In genomic region chr10:117609095-117609821, GRCh38 we compare ENCODE assay signal across 10 cellular contexts.
DNase-seq lines count a peak whose midpoint lies in the region; ATAC-seq and TF ChIP-seq lines count a peak whose summit lies in the region.
"Had no signal": no experiment of that assay in that cellular context is flagged by ENCODE, and none has a peak within 500 bp of the region (broad histone marks: within the 10 kb centered on the region; RNA-seq: fewer than 3 reads in every experiment).

No MANE protein-coding gene starts in this region.

- H3K9me3 ChIP-seq in body of pancreas = no peaks in the 10 kb centered on the region

- H3K27ac Mint-ChIP-seq in type B pancreatic cell = peak overlapping the region; percentile 73
- no peak overlapping the region for H3K27ac Mint-ChIP-seq in activated CD4-positive, alpha-beta T cell treated with anti-CD3 and anti-CD28 coated beads for 36 hours
- no peak overlapping the region for H3K27ac Mint-ChIP-seq in stimulated activated naive CD8-positive, alpha-beta T cell treated with anti-CD3 and anti-CD28 coated beads, Interleukin-15, amount 100 ng/mL, for 72 hours

- peak; percentile 89 for ATAC-seq in body of pancreas
- no peak for ATAC-seq in activated CD4-positive, alpha-beta T cell treated with anti-CD3 and anti-CD28 coated beads for 36 hours
- ATAC-seq in stimulated activated naive CD8-positive, alpha-beta T cell treated with anti-CD3 and anti-CD28 coated beads, Interleukin-15, amount 100 ng/mL, for 72 hours = no peak

- H3K4me3 Mint-ChIP-seq in type B pancreatic cell = peak overlapping the region; percentile 72
- H3K4me3 Mint-ChIP-seq in activated CD4-positive, alpha-beta T cell treated with anti-CD3 and anti-CD28 coated beads for 36 hours = no peak overlapping the region
- H3K4me3 Mint-ChIP-seq in stimulated activated naive CD8-positive, alpha-beta T cell treated with anti-CD3 and anti-CD28 coated beads, Interleukin-15, amount 100 ng/mL, for 72 hours = no peak overlapping the region

- H3K27ac ChIP-seq in body of pancreas = peak overlapping the region in 2 of 4 donors; percentile 13 to 52
- peak overlapping the region; percentile 30 for H3K27ac ChIP-seq in layer of hippocampus (ENCODE audit: low read depth, low read length)

- no peaks in the 10 kb centered on the region for H3K36me3 ChIP-seq in body of pancreas (replicated peaks in 1 of 2; ENCODE audit: insufficient read depth in 1 of 2, low read depth in 2 of 2)

- peak; percentile 3 for DNase-seq in NCI-H2029 treated with DMSO at 0.1 percent for 48 hours (lab: John Stamatoyannopoulos, UW)
- DNase-seq in NCI-H2029 (lab: John Stamatoyannopoulos, UW) = no peak
- peak; percentile 65 to 92 (median 78) for DNase-seq in body of pancreas
- no peak for DNase-seq in type B pancreatic cell (ENCODE audit: extremely low spot score, unreplicated experiment)
- no peak for DNase-seq in activated CD4-positive, alpha-beta T cell treated with anti-CD3 and anti-CD28 coated beads for 36 hours
- no peak for DNase-seq in stimulated activated naive CD8-positive, alpha-beta T cell treated with anti-CD3 and anti-CD28 coated beads, Interleukin-15, amount 100 ng/mL, for 72 hours
- no peak for DNase-seq in superior temporal gyrus (ENCODE audit: extremely low spot score)
- DNase-seq: activated gamma-delta T cell treated with Interleukin-2 at 50 U/mL for 16 hours; stimulated activated CD4-positive, alpha-beta T cell treated with anti-CD3 and anti-CD28 coated beads, Interleukin-2, amount 100 ng/mL, for 24 hours had no signal

- peaks cover 19% of the 10 kb centered on the region for H3K4me1 Mint-ChIP-seq in type B pancreatic cell (ENCODE audit: unreplicated experiment)
- no peaks in the 10 kb centered on the region for H3K4me1 Mint-ChIP-seq in activated CD4-positive, alpha-beta T cell treated with anti-CD3 and anti-CD28 coated beads for 36 hours
- H3K4me1 Mint-ChIP-seq in stimulated activated naive CD8-positive, alpha-beta T cell treated with anti-CD3 and anti-CD28 coated beads, Interleukin-15, amount 100 ng/mL, for 72 hours = no peaks in the 10 kb centered on the region

- POLR2A ChIA-PET in activated CD4-positive, alpha-beta T cell treated with anti-CD3 and anti-CD28 coated beads for 36 hours (lab: Charles Lee) = no interaction called here

- H3K36me3 Mint-ChIP-seq in type B pancreatic cell = no peaks in the 10 kb centered on the region
- H3K36me3 Mint-ChIP-seq in activated CD4-positive, alpha-beta T cell treated with anti-CD3 and anti-CD28 coated beads for 36 hours (ENCODE audit: low read depth) = no peaks in the 10 kb centered on the region

- intact Hi-C loops in body of pancreas (cut with DNase I) = no loop called here
- intact Hi-C loops in activated CD4-positive, alpha-beta T cell treated with anti-CD3 and anti-CD28 coated beads for 36 hours (cut with DNase I, micrococcal nuclease) = loop anchor here in 1 of 2 experiments (5.0 kb wide), 1 partner anchor 52 kb away; no protein-coding TSS in a partner anchor

- peaks cover 18% of the 10 kb centered on the region for H3K27me3 Mint-ChIP-seq in type B pancreatic cell
- H3K27me3 Mint-ChIP-seq in activated CD4-positive, alpha-beta T cell treated with anti-CD3 and anti-CD28 coated beads for 36 hours = peaks cover 12% of the 10 kb centered on the region
- peaks cover 30% of the 10 kb centered on the region for H3K27me3 Mint-ChIP-seq in stimulated activated naive CD8-positive, alpha-beta T cell treated with anti-CD3 and anti-CD28 coated beads, Interleukin-15, amount 100 ng/mL, for 72 hours

- H3K4me3 ChIP-seq in body of pancreas = no peak overlapping the region

- CTCF ChIA-PET in activated CD4-positive, alpha-beta T cell treated with anti-CD3 and anti-CD28 coated beads for 36 hours (lab: Charles Lee) = no interaction called here

- TF ChIP-seq CTCF in body of pancreas (IDR thresholded peaks at IDR 0.05) = no peak
- no peak for TF ChIP-seq CTCF in type B pancreatic cell (conservative IDR thresholded peaks at IDR 0.05)

- no peak for TF ChIP-seq POLR2A in body of pancreas (IDR thresholded peaks at IDR 0.05)

- H3K4me1 ChIP-seq in body of pancreas = peaks cover 10% of the 10 kb centered on the region

- no peaks in the 10 kb centered on the region for H3K27me3 ChIP-seq in body of pancreas
- no peaks in the 10 kb centered on the region for H3K27me3 ChIP-seq in layer of hippocampus (ENCODE audit: control insufficient read depth, insufficient read depth, low read length)

- WGBS in body of pancreas, 2 donors = 8 to 14% methylated on average over 5 of the region's 5 CpGs

- H3K9me3 Mint-ChIP-seq in type B pancreatic cell = peaks cover 4% of the 10 kb centered on the region
- no peaks in the 10 kb centered on the region for H3K9me3 Mint-ChIP-seq in activated CD4-positive, alpha-beta T cell treated with anti-CD3 and anti-CD28 coated beads for 36 hours (ENCODE audit: low read depth)
- H3K9me3 Mint-ChIP-seq in stimulated activated naive CD8-positive, alpha-beta T cell treated with anti-CD3 and anti-CD28 coated beads, Interleukin-15, amount 100 ng/mL, for 72 hours = peaks cover 0 to 7% of the 10 kb centered on the region in 2 donors

Comparison
In these comparisons a context has a peak if more than half of its experiments do, and no peak if none do; other contexts are left out.
1. DNase-seq: peak in NCI-H2029 treated with DMSO at 0.1 percent for 48 hours (single experiment) and body of pancreas (4 of 4); none in NCI-H2029 (single experiment), type B pancreatic cell (single experiment), activated CD4-positive, alpha-beta T cell treated with anti-CD3 and anti-CD28 coated beads for 36 hours (single experiment), stimulated activated naive CD8-positive, alpha-beta T cell treated with anti-CD3 and anti-CD28 coated beads, Interleukin-15, amount 100 ng/mL, for 72 hours (0 of 2) and superior temporal gyrus (single experiment).